9 cellular contexts compared by ENCODE assay signal in the genomic region with DNA sequence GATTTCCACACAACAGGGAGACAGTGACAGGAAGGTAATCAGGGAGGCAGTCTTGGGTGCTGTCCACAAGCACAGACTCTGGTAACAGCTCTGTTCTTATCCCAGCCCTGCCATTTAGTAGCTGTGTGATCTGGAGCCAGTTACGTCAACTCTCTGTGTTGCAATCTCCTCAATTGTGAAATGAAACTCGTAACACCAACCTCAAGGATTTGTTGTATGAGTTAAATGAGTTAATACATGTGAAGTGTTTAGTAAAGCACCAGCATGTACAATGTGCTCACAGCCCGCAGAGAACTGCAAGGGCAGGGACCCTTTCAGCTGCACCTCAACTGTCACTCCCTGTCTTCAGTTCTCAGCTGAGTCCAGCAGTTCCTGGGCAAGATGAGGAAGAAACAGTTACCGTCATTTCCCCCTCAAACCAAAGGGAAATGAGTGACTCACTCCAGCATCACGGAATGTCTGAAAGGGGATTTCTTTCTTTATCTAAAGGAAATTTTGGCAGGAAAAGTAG. TPM values are rescaled to one million over a fixed set of nuclear protein-coding genes. Genes with fewer than 3 reads are reported as not detected.
DNase-seq lines count a peak whose midpoint lies in the region; ATAC-seq and TF ChIP-seq lines count a peak whose summit lies in the region.
"Had no signal": no experiment of that assay in that cellular context is flagged by ENCODE, and none has a peak within 500 bp of the region (broad histone marks: within the 10 kb centered on the region; RNA-seq: fewer than 3 reads in every experiment).

No MANE protein-coding gene starts in this region.

- no peak overlapping the region for H2BK120ac ChIP-seq in trophoblast cell (ENCODE audit: insufficient read depth, low read length, poor library complexity)

- H3K27me3 Mint-ChIP-seq in WTC11 (ENCODE audit: low read depth) = no peaks in the 10 kb centered on the region

- H3K14ac ChIP-seq in trophoblast cell (ENCODE audit: low read length) = no peak overlapping the region

- no peaks in the 10 kb centered on the region for H3K4me1 ChIP-seq in trophoblast cell (ENCODE audit: control insufficient read depth in 1 of 2, insufficient read depth in 2 of 2, low read length in 2 of 2)

- no peak overlapping the region for H3K4me3 ChIP-seq in trophoblast cell (ENCODE audit: low read depth, low read length)
- H3K4me3 ChIP-seq: dorsolateral prefrontal cortex had no signal

- H3K27me3 ChIP-seq in trophoblast cell (ENCODE audit: insufficient read depth, low read length) = no peaks in the 10 kb centered on the region
- H3K27me3 ChIP-seq: dorsolateral prefrontal cortex had no signal

- no peak overlapping the region for H3K4ac ChIP-seq in trophoblast cell (ENCODE audit: low read depth, low read length)

- H2BK5ac ChIP-seq in trophoblast cell (ENCODE audit: low read depth, low read length, poor library complexity) = no peak overlapping the region

- WGBS in trophoblast cell (ENCODE audit: extremely low coverage, insufficient coverage, insufficient read length) = no CpG with 5 or more reads among the region's 5 CpGs

- H3K27ac ChIP-seq in epithelial cell of prostate = peak overlapping the region; percentile 68
- H3K27ac ChIP-seq in trophoblast cell (ENCODE audit: low read depth, low read length) = no peak overlapping the region

- H2AFZ ChIP-seq in trophoblast cell (ENCODE audit: insufficient read depth, low read length, poor library complexity) = no peak overlapping the region

- no peaks in the 10 kb centered on the region for H3K9me3 ChIP-seq in trophoblast cell (ENCODE audit: insufficient read depth, low read depth, low read length)

- H3K27ac Mint-ChIP-seq in WTC11 = no peak overlapping the region

- H3K4me1 Mint-ChIP-seq in WTC11 = no peaks in the 10 kb centered on the region

- no peak overlapping the region for H3K23ac ChIP-seq in trophoblast cell (ENCODE audit: low read length)

- no peak overlapping the region for H2BK12ac ChIP-seq in trophoblast cell (ENCODE audit: low read length)

- H4K12ac ChIP-seq in trophoblast cell (ENCODE audit: low read depth, low read length) = no peak overlapping the region

- no peak overlapping the region for H3K4me3 Mint-ChIP-seq in WTC11

- H3K79me1 ChIP-seq in trophoblast cell (ENCODE audit: low read length) = no peaks in the 10 kb centered on the region

- no peaks in the 10 kb centered on the region for H3K36me3 Mint-ChIP-seq in WTC11

- no peak overlapping the region for H4K8ac ChIP-seq in trophoblast cell (ENCODE audit: low read depth, low read length)

- no peak for ATAC-seq in GM19467 (IDR thresholded peaks at IDR 0.05; ENCODE audit: unreplicated experiment)
- ATAC-seq in HG02973 (IDR thresholded peaks at IDR 0.05; ENCODE audit: unreplicated experiment) = no peak
- ATAC-seq in WTC11 = no peak

- H3K36me3 ChIP-seq in trophoblast cell (ENCODE audit: control insufficient read depth in 1 of 2, insufficient read depth in 2 of 2, low read length in 2 of 2) = no peaks in the 10 kb centered on the region

- CTCF ChIA-PET in WTC11 (lab: Charles Lee) = interaction anchor here (0.7 kb wide), 1 partner anchor 140 kb away, joined by 3 read pairs; no protein-coding TSS in a partner anchor

- no peak overlapping the region for H4K91ac ChIP-seq in trophoblast cell (ENCODE audit: low read depth, low read length)

- H3K79me2 ChIP-seq in trophoblast cell (ENCODE audit: control insufficient read depth, insufficient read depth, low read length, poor library complexity) = no peaks in the 10 kb centered on the region

- H3K4me2 ChIP-seq in trophoblast cell (ENCODE audit: low read length) = no peak overlapping the region

- H3K18ac ChIP-seq in trophoblast cell (ENCODE audit: low read length) = no peak overlapping the region

- H3K9me3 Mint-ChIP-seq in WTC11 = peaks cover 11% of the 10 kb centered on the region

- no peak overlapping the region for H2AK5ac ChIP-seq in trophoblast cell (ENCODE audit: low read length)

- DNase-seq in GM03348 (ENCODE audit: low spot score) (peak; percentile 80), NOMO-1 treated with DMSO at 0.1 percent for 48 hours (lab: John Stamatoyannopoulos, UW; ENCODE audit: unreplicated experiment) (peak; percentile 98), epithelial cell of prostate (ENCODE audit: low read depth, low spot score) (peak; percentile 60), trophoblast cell (peak; percentile 57 to 94), HK-2 (ENCODE audit: unreplicated experiment) (no peak), WTC11 (ENCODE audit: low spot score) (no peak)

- POLR2A ChIA-PET in WTC11 (lab: Charles Lee) = no interaction called here

- no peak for TF ChIP-seq CTCF in WTC11 (IDR thresholded peaks at IDR 0.05)

- no peak overlapping the region for H3K9ac ChIP-seq in trophoblast cell (ENCODE audit: low read length)

TF ChIP-seq in WTC11, 78 proteins besides CTCF, POLR2A, EP300 and RAD21 (continues in another document):
- TF ChIP-seq, protein P1, sequence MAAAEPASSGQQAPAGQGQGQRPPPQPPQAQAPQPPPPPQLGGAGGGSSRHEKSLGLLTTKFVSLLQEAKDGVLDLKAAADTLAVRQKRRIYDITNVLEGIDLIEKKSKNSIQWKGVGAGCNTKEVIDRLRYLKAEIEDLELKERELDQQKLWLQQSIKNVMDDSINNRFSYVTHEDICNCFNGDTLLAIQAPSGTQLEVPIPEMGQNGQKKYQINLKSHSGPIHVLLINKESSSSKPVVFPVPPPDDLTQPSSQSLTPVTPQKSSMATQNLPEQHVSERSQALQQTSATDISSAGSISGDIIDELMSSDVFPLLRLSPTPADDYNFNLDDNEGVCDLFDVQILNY (CRISPR knock-in tag; IDR thresholded peaks at IDR 0.05) = no peak
- no peak for TF ChIP-seq ZNF512 (CRISPR knock-in tag; IDR thresholded peaks at IDR 0.05; ENCODE audit: borderline replicate concordance)
- no peak for TF ChIP-seq USF1 (CRISPR knock-in tag; IDR thresholded peaks at IDR 0.05)
- no peak for TF ChIP-seq ATF3 (CRISPR knock-in tag; conservative IDR thresholded peaks at IDR 0.05)
- TF ChIP-seq ZNF532 (CRISPR knock-in tag; IDR thresholded peaks at IDR 0.05; ENCODE audit: borderline replicate concordance) = no peak
- TF ChIP-seq PREB (CRISPR knock-in tag; IDR thresholded peaks at IDR 0.05; ENCODE audit: borderline replicate concordance) = no peak

RNA-seq across cellular contexts. Expression of gene MB21D2, which starts 39.8 kb away (rescaled TPM):
- polyA plus RNA-seq in trophoblast cell (2013) = 9.3 and 9.7 TPM in 2 replicates
- 14.0 to 19.7 TPM (median 15.5 TPM) in 3 replicates for total RNA-seq in WTC11 (2021)

Comparison
In these comparisons a context has a peak if more than half of its experiments do, and no peak if none do; other contexts are left out.
1. DNase-seq: peak in GM03348 (single experiment), NOMO-1 treated with DMSO at 0.1 percent for 48 hours (single experiment), epithelial cell of prostate (single experiment) and trophoblast cell (2 of 2); none in HK-2 (single experiment) and WTC11 (single experiment).